In the genomic region with DNA sequence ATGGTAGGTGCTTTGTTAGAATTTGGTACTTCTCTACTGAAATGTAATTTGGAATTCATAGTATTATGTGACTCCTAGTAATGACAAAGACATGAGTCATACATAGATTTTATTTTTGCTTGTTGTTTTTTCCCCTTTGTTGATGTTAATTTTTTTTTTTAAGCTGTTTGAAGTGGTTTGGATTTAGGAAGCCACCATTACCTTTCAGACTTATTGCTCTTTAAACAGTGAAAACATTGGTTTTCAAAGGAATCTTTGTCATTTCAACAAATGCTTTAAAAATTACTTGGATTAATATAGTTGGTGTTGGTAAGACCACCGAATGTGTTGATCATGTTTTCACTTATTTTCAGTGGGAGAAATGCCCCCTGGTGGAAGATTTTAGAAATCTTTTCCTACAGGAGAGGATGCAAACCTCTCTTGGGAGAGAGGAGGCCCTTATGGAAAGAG, we compare ENCODE assay signal across 9 cellular contexts.
DNase-seq lines count a peak whose midpoint lies in the region; ATAC-seq and TF ChIP-seq lines count a peak whose summit lies in the region.
"Had no signal": no experiment of that assay in that cellular context is flagged by ENCODE, and none has a peak within 500 bp of the region (broad histone marks: within the 10 kb centered on the region; RNA-seq: fewer than 3 reads in every experiment).

No MANE protein-coding gene starts in this region.

- H3K4me3 Mint-ChIP-seq in chondrocyte (ENCODE audit: unreplicated experiment) (no peak overlapping the region), progenitor cell of endocrine pancreas (ENCODE audit: low read depth) (no peak overlapping the region)

- no peaks in the 10 kb centered on the region for H3K27me3 ChIP-seq in Loucy (ENCODE audit: insufficient read depth, low read length, poor library complexity, severe bottlenecking)
- H3K27me3 ChIP-seq: BLaER1 had no signal

- H3K27me3 Mint-ChIP-seq in chondrocyte (ENCODE audit: low read depth) (peaks cover 20% of the 10 kb centered on the region), progenitor cell of endocrine pancreas (peaks cover 6% of the 10 kb centered on the region)

- ATAC-seq in GM21717 (IDR thresholded peaks at IDR 0.05; ENCODE audit: unreplicated experiment) = no peak

- H3K36me3 Mint-ChIP-seq in chondrocyte (ENCODE audit: low read depth) (peaks cover 10% of the 10 kb centered on the region), progenitor cell of endocrine pancreas (ENCODE audit: insufficient read depth) (peaks cover 6% of the 10 kb centered on the region)

- no peaks in the 10 kb centered on the region for H3K9me3 ChIP-seq in Loucy (ENCODE audit: insufficient read depth, low read depth, low read length)

- H3K4me1 Mint-ChIP-seq in chondrocyte (ENCODE audit: low read depth) = peaks cover 11% of the 10 kb centered on the region
- H3K4me1 Mint-ChIP-seq in progenitor cell of endocrine pancreas (ENCODE audit: low read depth) = peaks cover 5% of the 10 kb centered on the region

- TF ChIP-seq CTCF in Loucy (conservative IDR thresholded peaks at IDR 0.05; ENCODE audit: low read length) (peak; percentile 66), chondrocyte (IDR thresholded peaks at IDR 0.05) (peak; percentile 68), progenitor cell of endocrine pancreas (IDR thresholded peaks at IDR 0.05; ENCODE audit: unreplicated experiment) (peak; percentile 53)

- H3K27ac Mint-ChIP-seq in chondrocyte (ENCODE audit: unreplicated experiment) (no peak overlapping the region), progenitor cell of endocrine pancreas (no peak overlapping the region)

- H3K9me2 ChIP-seq in Loucy (replicated peaks; ENCODE audit: low read depth, low read length) = no peaks in the 10 kb centered on the region

- H3K79me2 ChIP-seq in Loucy (ENCODE audit: insufficient read depth, low read length) = no peaks in the 10 kb centered on the region

- peak overlapping the region; percentile 69 for H2AFZ ChIP-seq in Loucy (ENCODE audit: low read length)

- peaks cover 22% of the 10 kb centered on the region for H3K4me1 ChIP-seq in Loucy (ENCODE audit: insufficient read depth, low read length, poor library complexity, severe bottlenecking)

- peak overlapping the region; percentile 39 for H3K4me2 ChIP-seq in Loucy (ENCODE audit: low read depth, low read length, poor library complexity, severe bottlenecking)
- H3K4me2 ChIP-seq: BLaER1 had no signal

- H3K36me3 ChIP-seq in Loucy (ENCODE audit: insufficient read depth, low read length) = no peaks in the 10 kb centered on the region
- H3K36me3 ChIP-seq: BLaER1 had no signal

- H3K9me3 Mint-ChIP-seq in chondrocyte (ENCODE audit: low read depth) (peaks cover 18% of the 10 kb centered on the region), progenitor cell of endocrine pancreas (ENCODE audit: low read depth) (peaks cover 18% of the 10 kb centered on the region)

- no peaks in the 10 kb centered on the region for H4K20me1 ChIP-seq in Loucy (ENCODE audit: insufficient read depth, low read length, poor library complexity, severe bottlenecking)
- H4K20me1 ChIP-seq: BLaER1 had no signal

- H3K4me3 ChIP-seq in Loucy (ENCODE audit: low read length, poor library complexity, severe bottlenecking) = peak overlapping the region; percentile 18
- H3K4me3 ChIP-seq: BLaER1 had no signal

- DNase-seq in NCI-H1417 (lab: John Stamatoyannopoulos, UW) = peak in 2 of 3 experiments; percentile 14 to 16
- DNase-seq in NCI-H1417 treated with DMSO at 0.1 percent for 48 hours (lab: John Stamatoyannopoulos, UW) = no peak
- DNase-seq in chondrocyte (ENCODE audit: low spot score) = no peak
- no peak for DNase-seq in progenitor cell of endocrine pancreas (ENCODE audit: low spot score, unreplicated experiment)
- DNase-seq in NOMO-1 treated with DMSO at 0.1 percent for 48 hours (lab: John Stamatoyannopoulos, UW; ENCODE audit: unreplicated experiment) = no peak
- DNase-seq in DMS153 (lab: John Stamatoyannopoulos, UW) = no peak

- no peak overlapping the region for H3K9ac ChIP-seq in Loucy (ENCODE audit: low read depth, low read length, poor library complexity, severe bottlenecking)
- H3K9ac ChIP-seq: BLaER1 had no signal

- no peaks in the 10 kb centered on the region for H3F3A ChIP-seq in Loucy (ENCODE audit: low read depth)

Comparison
In these comparisons a context has a peak if more than half of its experiments do, and no peak if none do; other contexts are left out.
1. DNase-seq: peak in NCI-H1417 (2 of 3); none in NCI-H1417 treated with DMSO at 0.1 percent for 48 hours (single experiment), chondrocyte (single experiment), progenitor cell of endocrine pancreas (single experiment), NOMO-1 treated with DMSO at 0.1 percent for 48 hours (single experiment) and DMS153 (single experiment).
2. Peak in every context shown above with its lines, with median percentiles within 50 percentile points of each other: CTCF ChIP-seq.